ENCODE assay signal across 2 cellular contexts in the genomic region with DNA sequence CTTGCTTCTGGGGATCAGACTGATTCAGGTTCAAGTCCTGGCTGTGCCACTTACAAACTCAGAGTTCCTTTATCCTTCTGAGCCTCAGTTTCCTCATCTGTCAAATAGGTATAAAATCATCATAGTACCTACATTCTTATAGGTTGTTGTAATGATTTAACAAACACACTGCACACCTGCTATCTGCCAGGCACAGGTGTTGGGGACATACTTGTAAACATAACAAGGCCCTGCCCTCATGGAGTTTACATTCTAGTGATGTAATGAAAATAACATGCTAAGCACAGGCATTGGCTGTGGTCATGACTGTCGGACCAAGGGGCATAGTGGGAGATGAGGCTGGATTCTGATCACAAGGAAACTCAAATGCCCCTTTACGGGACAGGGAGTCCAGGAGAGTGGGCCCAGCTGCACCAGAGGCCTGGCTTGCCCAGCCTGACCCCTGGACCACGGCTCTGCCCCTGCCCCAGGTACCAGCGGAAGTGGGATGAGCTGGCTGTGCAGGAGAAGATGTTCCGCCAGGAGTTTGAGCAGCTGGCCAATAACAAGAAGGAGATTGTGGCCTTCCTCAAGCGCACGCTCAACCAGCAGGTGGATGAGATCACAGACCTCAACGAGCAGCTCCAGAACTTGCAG.
TF ChIP-seq lines count a peak whose summit lies in the region.

No MANE protein-coding gene starts in this region.

TF ChIP-seq in IMR-90, 13 proteins besides CTCF, POLR2A, EP300 and RAD21:
- TF ChIP-seq NFE2L2 (IDR thresholded peaks at IDR 0.05; ENCODE audit: low read depth, low read length) (no peak), RCOR1 (IDR thresholded peaks at IDR 0.05; ENCODE audit: insufficient replicate concordance, low read length) (no peak), SMC3 (IDR thresholded peaks at IDR 0.05; ENCODE audit: low read depth, low read length) (no peak), RFX5 (IDR thresholded peaks at IDR 0.05; ENCODE audit: low read depth, low read length) (no peak), FOS (IDR thresholded peaks at IDR 0.05; ENCODE audit: low read depth, low read length) (no peak), MXI1 (IDR thresholded peaks at IDR 0.05; ENCODE audit: borderline replicate concordance, low read depth, low read length) (no peak), BHLHE40 (IDR thresholded peaks at IDR 0.05; ENCODE audit: low read depth, low read length) (no peak), CHD1 (IDR thresholded peaks at IDR 0.05; ENCODE audit: low read depth, low read length) (no peak), MAFK (IDR thresholded peaks at IDR 0.05; ENCODE audit: low read depth, low read length) (no peak), CEBPB (IDR thresholded peaks at IDR 0.05; ENCODE audit: low read depth, low read length) (no peak), MAZ (IDR thresholded peaks at IDR 0.05; ENCODE audit: borderline replicate concordance, low read depth, low read length) (no peak)
- TF ChIP-seq, protein P1, sequence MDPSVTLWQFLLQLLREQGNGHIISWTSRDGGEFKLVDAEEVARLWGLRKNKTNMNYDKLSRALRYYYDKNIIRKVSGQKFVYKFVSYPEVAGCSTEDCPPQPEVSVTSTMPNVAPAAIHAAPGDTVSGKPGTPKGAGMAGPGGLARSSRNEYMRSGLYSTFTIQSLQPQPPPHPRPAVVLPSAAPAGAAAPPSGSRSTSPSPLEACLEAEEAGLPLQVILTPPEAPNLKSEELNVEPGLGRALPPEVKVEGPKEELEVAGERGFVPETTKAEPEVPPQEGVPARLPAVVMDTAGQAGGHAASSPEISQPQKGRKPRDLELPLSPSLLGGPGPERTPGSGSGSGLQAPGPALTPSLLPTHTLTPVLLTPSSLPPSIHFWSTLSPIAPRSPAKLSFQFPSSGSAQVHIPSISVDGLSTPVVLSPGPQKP (IDR thresholded peaks at IDR 0.05; ENCODE audit: borderline replicate concordance, low read depth, low read length): no peak
- TF ChIP-seq, protein P2, sequence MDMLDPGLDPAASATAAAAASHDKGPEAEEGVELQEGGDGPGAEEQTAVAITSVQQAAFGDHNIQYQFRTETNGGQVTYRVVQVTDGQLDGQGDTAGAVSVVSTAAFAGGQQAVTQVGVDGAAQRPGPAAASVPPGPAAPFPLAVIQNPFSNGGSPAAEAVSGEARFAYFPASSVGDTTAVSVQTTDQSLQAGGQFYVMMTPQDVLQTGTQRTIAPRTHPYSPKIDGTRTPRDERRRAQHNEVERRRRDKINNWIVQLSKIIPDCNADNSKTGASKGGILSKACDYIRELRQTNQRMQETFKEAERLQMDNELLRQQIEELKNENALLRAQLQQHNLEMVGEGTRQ (IDR thresholded peaks at IDR 0.05; ENCODE audit: low read depth, low read length): no peak

TF ChIP-seq in H1, 55 proteins besides CTCF, POLR2A, EP300 and RAD21:
- TF ChIP-seq YY1 (IDR thresholded peaks at IDR 0.05; ENCODE audit: low read depth, low read length) (no peak), CHD2 (IDR thresholded peaks at IDR 0.05; ENCODE audit: low read length) (no peak), CBX5 (IDR thresholded peaks at IDR 0.05; ENCODE audit: low read depth, low read length) (no peak), KDM5A (IDR thresholded peaks at IDR 0.05; ENCODE audit: low read length) (no peak), NANOG (IDR thresholded peaks at IDR 0.05; ENCODE audit: insufficient read depth, low read depth, low read length, poor library complexity, severe bottlenecking) (no peak), HDAC2 (IDR thresholded peaks at IDR 0.05; ENCODE audit: borderline replicate concordance in 1 of 2, low read depth in 2 of 2, low read length in 2 of 2) (no peak)
- TF ChIP-seq, protein P2 (IDR thresholded peaks at IDR 0.05; ENCODE audit: low read length): no peak
